1 cellular context compared by ENCODE assay signal in the genomic region with DNA sequence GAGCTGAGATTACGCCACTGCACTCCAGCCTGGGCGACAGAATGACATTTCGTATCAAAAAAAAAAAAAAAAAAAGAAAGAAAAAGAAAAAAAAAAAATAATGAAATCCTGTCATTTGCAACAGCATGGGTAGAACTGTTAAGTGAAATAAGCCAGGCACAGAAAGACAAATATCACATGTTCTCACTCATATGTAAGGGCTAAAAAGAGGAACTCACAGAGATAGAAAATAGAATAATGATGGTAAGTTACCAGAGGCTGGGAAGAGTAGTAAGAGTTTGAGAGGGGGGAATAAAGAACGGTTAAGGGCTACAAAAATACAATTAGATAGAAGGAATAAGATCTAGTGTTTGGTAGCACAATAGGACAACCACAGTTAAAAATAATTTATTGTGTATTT.
TF ChIP-seq lines count a peak whose summit lies in the region.

No MANE protein-coding gene starts in this region.

TF ChIP-seq in GM12878, 131 proteins besides CTCF, POLR2A, EP300 and RAD21:
- TF ChIP-seq ZNF217 (IDR thresholded peaks at IDR 0.05) (no peak), MTA2 (IDR thresholded peaks at IDR 0.05; ENCODE audit: low read depth) (peak; percentile 15; the same call in 1 of the 2 replicates), ATF7 (IDR thresholded peaks at IDR 0.05; ENCODE audit: low read depth) (peak; percentile 30; the same call in 1 of the 2 replicates), IKZF2 (IDR thresholded peaks at IDR 0.05) (peak in 1 of 2 experiments; percentile 16; a peak in 1 of 4 replicates), GABPA (IDR thresholded peaks at IDR 0.05; ENCODE audit: low read depth) (no peak), POLR2AphosphoS5 (IDR thresholded peaks at IDR 0.05; ENCODE audit: low read length) (no peak), SMARCA5 (IDR thresholded peaks at IDR 0.05) (no peak), MLLT1 (IDR thresholded peaks at IDR 0.05) (peak; percentile 19; the same call in 1 of the 2 replicates), SPI1 (IDR thresholded peaks at IDR 0.05; ENCODE audit: borderline replicate concordance, insufficient read depth, low read depth, low read length) (peak; percentile 80; the same call in 1 of the 2 replicates), ESRRA (IDR thresholded peaks at IDR 0.05; ENCODE audit: low read length) (no peak), KLF5 (IDR thresholded peaks at IDR 0.05; ENCODE audit: partially characterized antibody) (no peak), RAD51 (IDR thresholded peaks at IDR 0.05) (peak; percentile 56; the same call in 1 of the 2 replicates), ASH2L (IDR thresholded peaks at IDR 0.05; ENCODE audit: borderline replicate concordance, low read depth) (no peak), TBL1XR1 (IDR thresholded peaks at IDR 0.05; ENCODE audit: low read depth, low read length) (no peak), NFIC (IDR thresholded peaks at IDR 0.05; ENCODE audit: low read depth, low read length) (no peak), NR2C1 (IDR thresholded peaks at IDR 0.05) (no peak), FOXK2 (IDR thresholded peaks at IDR 0.05) (no peak), BHLHE40 (IDR thresholded peaks at IDR 0.05; ENCODE audit: borderline replicate concordance in 1 of 2, low read depth in 2 of 2, low read length in 1 of 2) (no peak), CBFB (IDR thresholded peaks at IDR 0.05; ENCODE audit: low read depth) (no peak), RELA (IDR thresholded peaks at IDR 0.05; ENCODE audit: borderline replicate concordance, partially characterized antibody) (no peak), CBX3 (IDR thresholded peaks at IDR 0.05; ENCODE audit: borderline replicate concordance, low read depth) (no peak), HDAC6 (IDR thresholded peaks at IDR 0.05; ENCODE audit: unreplicated experiment) (no peak), ZBED1 (IDR thresholded peaks at IDR 0.05; ENCODE audit: borderline replicate concordance) (no peak), SMAD1 (IDR thresholded peaks at IDR 0.05; ENCODE audit: low read depth, partially characterized antibody) (no peak), RUNX3 (IDR thresholded peaks at IDR 0.05; ENCODE audit: low read length) (no peak), TCF7 (IDR thresholded peaks at IDR 0.05; ENCODE audit: borderline replicate concordance) (no peak), NFXL1 (IDR thresholded peaks at IDR 0.05; ENCODE audit: borderline replicate concordance) (no peak), YBX1 (IDR thresholded peaks at IDR 0.05) (no peak), KAT2A (conservative IDR thresholded peaks at IDR 0.05; ENCODE audit: control insufficient read depth, low read depth, low read length) (no peak), TAF1 (IDR thresholded peaks at IDR 0.05; ENCODE audit: borderline replicate concordance, low read depth, low read length) (no peak)
- TF ChIP-seq, protein P1, sequence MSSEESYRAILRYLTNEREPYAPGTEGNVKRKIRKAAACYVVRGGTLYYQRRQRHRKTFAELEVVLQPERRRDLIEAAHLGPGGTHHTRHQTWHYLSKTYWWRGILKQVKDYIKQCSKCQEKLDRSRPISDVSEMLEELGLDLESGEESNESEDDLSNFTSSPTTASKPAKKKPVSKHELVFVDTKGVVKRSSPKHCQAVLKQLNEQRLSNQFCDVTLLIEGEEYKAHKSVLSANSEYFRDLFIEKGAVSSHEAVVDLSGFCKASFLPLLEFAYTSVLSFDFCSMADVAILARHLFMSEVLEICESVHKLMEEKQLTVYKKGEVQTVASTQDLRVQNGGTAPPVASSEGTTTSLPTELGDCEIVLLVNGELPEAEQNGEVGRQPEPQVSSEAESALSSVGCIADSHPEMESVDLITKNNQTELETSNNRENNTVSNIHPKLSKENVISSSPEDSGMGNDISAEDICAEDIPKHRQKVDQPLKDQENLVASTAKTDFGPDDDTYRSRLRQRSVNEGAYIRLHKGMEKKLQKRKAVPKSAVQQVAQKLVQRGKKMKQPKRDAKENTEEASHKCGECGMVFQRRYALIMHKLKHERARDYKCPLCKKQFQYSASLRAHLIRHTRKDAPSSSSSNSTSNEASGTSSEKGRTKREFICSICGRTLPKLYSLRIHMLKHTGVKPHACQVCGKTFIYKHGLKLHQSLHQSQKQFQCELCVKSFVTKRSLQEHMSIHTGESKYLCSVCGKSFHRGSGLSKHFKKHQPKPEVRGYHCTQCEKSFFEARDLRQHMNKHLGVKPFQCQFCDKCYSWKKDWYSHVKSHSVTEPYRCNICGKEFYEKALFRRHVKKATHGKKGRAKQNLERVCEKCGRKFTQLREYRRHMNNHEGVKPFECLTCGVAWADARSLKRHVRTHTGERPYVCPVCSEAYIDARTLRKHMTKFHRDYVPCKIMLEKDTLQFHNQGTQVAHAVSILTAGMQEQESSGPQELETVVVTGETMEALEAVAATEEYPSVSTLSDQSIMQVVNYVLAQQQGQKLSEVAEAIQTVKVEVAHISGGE (CRISPR knock-in tag; IDR thresholded peaks at IDR 0.05) = no peak
- TF ChIP-seq, protein P2, sequence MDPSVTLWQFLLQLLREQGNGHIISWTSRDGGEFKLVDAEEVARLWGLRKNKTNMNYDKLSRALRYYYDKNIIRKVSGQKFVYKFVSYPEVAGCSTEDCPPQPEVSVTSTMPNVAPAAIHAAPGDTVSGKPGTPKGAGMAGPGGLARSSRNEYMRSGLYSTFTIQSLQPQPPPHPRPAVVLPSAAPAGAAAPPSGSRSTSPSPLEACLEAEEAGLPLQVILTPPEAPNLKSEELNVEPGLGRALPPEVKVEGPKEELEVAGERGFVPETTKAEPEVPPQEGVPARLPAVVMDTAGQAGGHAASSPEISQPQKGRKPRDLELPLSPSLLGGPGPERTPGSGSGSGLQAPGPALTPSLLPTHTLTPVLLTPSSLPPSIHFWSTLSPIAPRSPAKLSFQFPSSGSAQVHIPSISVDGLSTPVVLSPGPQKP (IDR thresholded peaks at IDR 0.05; ENCODE audit: low read depth, low read length) = no peak
